ENCODE assay signal across 20 cellular contexts in the genomic region with DNA sequence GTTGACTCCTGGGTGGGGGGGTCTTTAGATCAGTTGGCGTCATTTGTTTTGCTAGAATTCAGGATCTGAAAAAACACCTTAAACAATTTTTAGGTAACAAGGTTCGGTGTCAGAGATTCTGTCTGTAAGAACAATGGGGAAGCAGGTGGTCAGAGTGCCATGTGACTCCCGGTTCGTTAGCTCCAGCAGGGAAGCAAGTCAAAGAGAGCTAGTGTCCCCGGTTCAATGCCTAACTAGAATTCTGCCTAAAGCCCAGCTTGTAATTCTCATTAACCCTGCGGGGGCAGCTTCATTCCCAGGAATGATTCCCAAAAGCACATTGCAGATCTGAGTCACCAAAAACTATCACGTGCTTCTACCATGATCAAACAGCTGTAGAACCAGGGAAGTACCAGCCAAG.
A peak's percentile ranks its signal among the peaks of the same experiment; 100 is the strongest.
DNase-seq lines count a peak whose midpoint lies in the region; TF ChIP-seq lines count a peak whose summit lies in the region.
"Had no signal": no experiment of that assay in that cellular context is flagged by ENCODE, and none has a peak within 500 bp of the region (broad histone marks: within the 10 kb centered on the region; RNA-seq: fewer than 3 reads in every experiment).

No MANE protein-coding gene starts in this region.

- DNase-seq in ELF-1 (ENCODE audit: low read depth, low spot score) (peak; percentile 6), MG63 (peak; percentile 15), endodermal cell (peak; percentile 66), myocyte (ENCODE audit: low read depth) (peak; percentile 28), mucosa of gallbladder (ENCODE audit: low spot score) (no peak), NAMALWA (ENCODE audit: low spot score) (no peak), GM20000 (ENCODE audit: low spot score) (no peak)
- DNase-seq: CD8-positive, alpha-beta memory T cell; DMS79; GDM1; MV-4-11; NCI-H1417 treated with DMSO at 0.1 percent for 48 hours; NCI-H2029 treated with DMSO at 0.1 percent for 48 hours; NCI-H748 treated with DMSO at 0.1 percent for 48 hours; OCI-M1; RPMI8226; SJCRH30 had no signal

- H3K27me3 Mint-ChIP-seq in endodermal cell (ENCODE audit: insufficient read depth) = no peaks in the 10 kb centered on the region
- H3K27me3 Mint-ChIP-seq: CD8-positive, alpha-beta memory T cell had no signal

- H3K9me3 ChIP-seq in MG63 = peaks cover 2% of the 10 kb centered on the region; the same call in 1 of the 2 replicates
- H3K9me3 ChIP-seq in endodermal cell (ENCODE audit: control insufficient read depth, low read length) = no peaks in the 10 kb centered on the region
- H3K9me3 ChIP-seq: A549; BLaER1 treated with 17β-estradiol and CSF1 and Interleukin-3, amounts not matched to agents 10 nM and 100 nM; HAP-1; SJCRH30 had no signal

- no peak overlapping the region for H3K27ac Mint-ChIP-seq in endodermal cell
- H3K27ac Mint-ChIP-seq: CD8-positive, alpha-beta memory T cell had no signal

- H3K36me3 ChIP-seq in MG63 = no peaks in the 10 kb centered on the region
- no peaks in the 10 kb centered on the region for H3K36me3 ChIP-seq in endodermal cell (ENCODE audit: control insufficient read depth, insufficient read depth, low read length)
- H3K36me3 ChIP-seq: BLaER1 treated with 17β-estradiol and CSF1 and Interleukin-3, amounts not matched to agents 10 nM and 100 nM; HAP-1; SJCRH30 had no signal

- 78 to 79% methylated on average over 3 to 7 of the region's 7 CpGs for WGBS in endodermal cell (ENCODE audit: insufficient coverage in 1 of 2, insufficient read length in 1 of 2), 2 experiments

- H3K4me1 ChIP-seq in endodermal cell (ENCODE audit: control insufficient read depth, insufficient read depth, low read length) = no peaks in the 10 kb centered on the region
- H3K4me1 ChIP-seq: A549; BLaER1 treated with 17β-estradiol and CSF1 and Interleukin-3, amounts not matched to agents 10 nM and 100 nM; HAP-1; SJCRH30 had no signal

- H3K4me1 Mint-ChIP-seq in endodermal cell = peaks cover 7% of the 10 kb centered on the region
- H3K4me1 Mint-ChIP-seq: CD8-positive, alpha-beta memory T cell had no signal

- H3K27me3 ChIP-seq in MG63 (no peaks in the 10 kb centered on the region), endodermal cell (ENCODE audit: control insufficient read depth, insufficient read depth, low read length, poor library complexity, severe bottlenecking) (no peaks in the 10 kb centered on the region)
- H3K27me3 ChIP-seq: BLaER1 treated with 17β-estradiol and CSF1 and Interleukin-3, amounts not matched to agents 10 nM and 100 nM; SJCRH30 had no signal

- H3K4me3 Mint-ChIP-seq in endodermal cell = no peak overlapping the region
- H3K4me3 Mint-ChIP-seq: CD8-positive, alpha-beta memory T cell had no signal

- H3K4me3 ChIP-seq in MG63 = no peak overlapping the region
- no peak overlapping the region for H3K4me3 ChIP-seq in endodermal cell (ENCODE audit: low read length)
- H3K4me3 ChIP-seq: A549; BLaER1 treated with 17β-estradiol and CSF1 and Interleukin-3, amounts not matched to agents 10 nM and 100 nM; HAP-1; SJCRH30 had no signal

- no peak overlapping the region for H3K9ac ChIP-seq in endodermal cell (ENCODE audit: extremely low read depth, low read length, poor library complexity, severe bottlenecking)
- H3K9ac ChIP-seq: BLaER1 treated with 17β-estradiol and CSF1 and Interleukin-3, amounts not matched to agents 10 nM and 100 nM had no signal

- no peak for TF ChIP-seq CTCF in endodermal cell (conservative IDR thresholded peaks at IDR 0.05)
- no peak for TF ChIP-seq CTCF in GM20000 (IDR thresholded peaks at IDR 0.05; ENCODE audit: extremely low read depth, missing control alignments)

- no peak overlapping the region for H3K27ac ChIP-seq in endodermal cell (ENCODE audit: low read depth, low read length)
- H3K27ac ChIP-seq: A549; BLaER1 treated with 17β-estradiol and CSF1 and Interleukin-3, amounts not matched to agents 10 nM and 100 nM; SJCRH30 had no signal

- no peaks in the 10 kb centered on the region for H3K9me3 Mint-ChIP-seq in endodermal cell

- no peaks in the 10 kb centered on the region for H3K36me3 Mint-ChIP-seq in endodermal cell (ENCODE audit: low read depth)
- H3K36me3 Mint-ChIP-seq: CD8-positive, alpha-beta memory T cell had no signal

Comparison
In these comparisons a context has a peak if more than half of its experiments do, and no peak if none do; other contexts are left out.
1. DNase-seq: peak in ELF-1 (single experiment), MG63 (single experiment), endodermal cell (single experiment) and myocyte (single experiment); none in mucosa of gallbladder (single experiment), NAMALWA (single experiment) and GM20000 (single experiment).